29 cellular contexts compared by ENCODE assay signal in the genomic region with DNA sequence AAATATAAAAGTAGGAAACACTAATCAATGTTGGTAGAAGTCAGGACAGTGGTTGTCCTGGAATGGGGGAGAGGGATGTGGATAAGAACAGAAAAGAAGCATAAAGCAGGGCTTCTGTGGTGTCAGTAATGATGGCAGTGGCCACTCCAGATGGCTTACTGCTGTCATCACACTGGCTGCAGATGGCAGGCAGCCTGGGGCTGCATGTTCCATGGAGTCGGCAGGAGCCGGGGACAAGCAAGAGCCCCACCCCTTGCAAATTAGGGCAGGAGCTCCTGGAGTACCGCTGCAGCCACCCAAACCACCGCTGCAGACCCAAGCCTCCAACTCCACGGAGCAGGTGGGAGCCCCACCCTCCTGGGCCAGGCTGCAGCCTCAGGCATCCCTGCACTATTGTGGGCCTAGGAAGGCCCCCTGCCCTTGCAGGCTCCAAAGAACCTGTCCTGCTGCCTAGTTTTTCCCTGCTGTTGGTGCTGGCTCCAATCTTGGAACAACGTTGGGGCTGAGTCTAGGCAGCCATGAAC. TPM values are rescaled to one million over a fixed set of nuclear protein-coding genes. Genes with fewer than 3 reads are reported as not detected.
"Had no signal": no experiment of that assay in that cellular context is flagged by ENCODE, and none has a peak within 500 bp of the region (broad histone marks: within the 10 kb centered on the region; RNA-seq: fewer than 3 reads in every experiment).

No MANE protein-coding gene starts in this region.

- H3K4me3 ChIP-seq: hepatocyte, left lung, lung, thyroid gland had no signal

- H3K4me1 Mint-ChIP-seq: activated naive CD8-positive, alpha-beta T cell treated with anti-CD3 and anti-CD28 coated beads, Interleukin-2, amount 50 U/mL, for 24 hours; naive B cell; neural crest cell; T-helper 17 cell had no signal

- H3K4me2 ChIP-seq: hepatocyte had no signal

- H3K4me1 ChIP-seq: foreskin keratinocyte, left lung had no signal

- H3K27me3 Mint-ChIP-seq: activated naive CD8-positive, alpha-beta T cell treated with anti-CD3 and anti-CD28 coated beads, Interleukin-2, amount 50 U/mL, for 24 hours had no signal

- H3K36me3 Mint-ChIP-seq: activated CD4-positive, alpha-beta memory T cell treated with anti-CD3 and anti-CD28 coated beads for 36 hours had no signal

- H3K9me3 Mint-ChIP-seq: activated CD4-positive, alpha-beta memory T cell treated with anti-CD3 and anti-CD28 coated beads for 36 hours; activated naive CD8-positive, alpha-beta T cell treated with anti-CD3 and anti-CD28 coated beads, Interleukin-2, amount 50 U/mL, for 24 hours; neural crest cell; stimulated activated naive CD8-positive, alpha-beta T cell treated with anti-CD3 and anti-CD28 coated beads, Interleukin-15, Interleukin-2, amounts not matched to agents 100 ng/mL and 50 ng/mL, for 24 hours had no signal

- DNase-seq: activated CD4-positive, alpha-beta memory T cell treated with anti-CD3 and anti-CD28 coated beads for 36 hours; activated CD4-positive, alpha-beta T cell treated with anti-CD3 and anti-CD28 coated beads for 4 hours; activated CD4-positive, CD25-positive, alpha-beta regulatory T cell; activated gamma-delta T cell; activated naive CD4-positive, alpha-beta T cell treated with anti-CD3 and anti-CD28 coated beads, Interleukin-2, amount 50 U/mL, for 16 hours; activated naive CD8-positive, alpha-beta T cell treated with anti-CD3 and anti-CD28 coated beads, Interleukin-2, amount 50 U/mL, for 24 hours; activated T-cell treated with anti-CD3 and anti-CD28 coated beads for 4 hours; brain microvascular endothelial cell; caudate nucleus; effector memory CD4-positive, alpha-beta T cell; foreskin keratinocyte; kidney glomerular epithelial cell; naive B cell; stimulated activated CD4-positive, alpha-beta T cell treated with anti-CD3 and anti-CD28 coated beads, Interleukin-12 subunit alpha, Interleukin-12 subunit beta, amount 100 ng/mL, for 4 hours; stimulated activated CD4-positive, alpha-beta T cell treated with anti-CD3 and anti-CD28 coated beads, Interleukin-4, amount 100 ng/mL, for 4 hours; substantia nigra; T-helper 17 cell; thyroid gland had no signal

- ATAC-seq: activated naive CD8-positive, alpha-beta T cell treated with anti-CD3 and anti-CD28 coated beads, Interleukin-2, amount 50 U/mL, for 24 hours; foreskin keratinocyte; left lung; T-helper 17 cell had no signal

- H3K4me3 Mint-ChIP-seq: activated CD4-positive, alpha-beta memory T cell treated with anti-CD3 and anti-CD28 coated beads for 36 hours; activated naive CD8-positive, alpha-beta T cell treated with anti-CD3 and anti-CD28 coated beads, Interleukin-2, amount 50 U/mL, for 24 hours; naive B cell; neural crest cell; stimulated activated naive CD8-positive, alpha-beta T cell treated with anti-CD3 and anti-CD28 coated beads, Interleukin-15, Interleukin-2, amounts not matched to agents 100 ng/mL and 50 ng/mL, for 24 hours; T-helper 17 cell had no signal

- H3K27ac Mint-ChIP-seq: activated CD4-positive, alpha-beta memory T cell treated with anti-CD3 and anti-CD28 coated beads for 36 hours; activated naive CD8-positive, alpha-beta T cell treated with anti-CD3 and anti-CD28 coated beads, Interleukin-2, amount 50 U/mL, for 24 hours; naive B cell; stimulated activated naive CD8-positive, alpha-beta T cell treated with anti-CD3 and anti-CD28 coated beads, Interleukin-15, Interleukin-2, amounts not matched to agents 100 ng/mL and 50 ng/mL, for 24 hours; T-helper 17 cell had no signal

- H3K79me2 ChIP-seq: hepatocyte had no signal

- H3K9me3 ChIP-seq: thyroid gland had no signal

- H3K27me3 ChIP-seq: brain microvascular endothelial cell, foreskin keratinocyte, hepatocyte, left lung, thyroid gland had no signal

- H2AFZ ChIP-seq: hepatocyte had no signal

- H3K36me3 ChIP-seq: brain microvascular endothelial cell, left lung, thyroid gland had no signal

- H3K27ac ChIP-seq: brain microvascular endothelial cell, foreskin keratinocyte, hepatocyte, left lung, thyroid gland had no signal

RNA-seq across cellular contexts. Expression of gene SLC5A8, which starts 28.8 kb away (rescaled TPM):
- total RNA-seq: activated CD4-positive, alpha-beta memory T cell treated with anti-CD3 and anti-CD28 coated beads for 36 hours; glomerular endothelial cell; hepatocyte; mesenteric fat pad; neural crest cell; osteoblast; posterior vena cava; renal cortical epithelial cell; T-helper 17 cell; ureter had no signal
